Comparison of ENCODE assay signal across 8 cellular contexts in the genomic region with DNA sequence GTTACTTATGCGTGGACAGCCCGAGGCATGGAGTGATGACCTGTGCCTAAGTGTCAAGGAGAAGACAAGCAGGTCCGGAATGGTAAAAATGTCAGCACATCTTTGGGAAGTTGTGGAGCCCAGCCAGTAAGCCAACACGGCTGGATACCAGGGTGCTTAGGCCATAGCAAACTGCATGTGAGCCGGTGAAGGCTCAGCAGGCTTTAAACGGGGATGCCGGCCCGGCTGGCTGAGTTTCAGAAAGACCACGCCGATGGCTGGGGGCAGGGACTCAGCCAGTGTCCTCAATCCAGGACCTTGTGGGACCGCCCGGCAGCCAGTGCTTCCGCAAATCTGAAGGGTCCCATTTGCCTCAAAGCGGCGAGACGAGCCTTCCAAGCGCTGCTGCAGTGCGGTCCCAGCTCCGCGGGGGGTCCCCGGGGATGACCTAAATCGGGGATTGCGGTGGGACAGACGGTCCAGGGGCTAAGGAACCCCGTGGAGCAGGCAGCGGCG. TPM values are rescaled to one million over a fixed set of nuclear protein-coding genes. Genes with fewer than 3 reads are reported as not detected.
DNase-seq lines count a peak whose midpoint lies in the region; ATAC-seq and TF ChIP-seq lines count a peak whose summit lies in the region.

No MANE protein-coding gene starts in this region.

- H3K4me3 Mint-ChIP-seq in activated naive CD4-positive, alpha-beta T cell treated with anti-CD3 and anti-CD28 coated beads for 36 hours: peak overlapping the region; percentile 64

- H3K9ac ChIP-seq in colonic mucosa (ENCODE audit: low read depth in 2 of 2, low read length in 2 of 2): peak overlapping the region; percentile 55 to 64

- H3K4me1 ChIP-seq in colonic mucosa: peaks cover 4% of the 10 kb centered on the region
- H3K4me1 ChIP-seq in mesodermal cell (ENCODE audit: control insufficient read depth, insufficient read depth, low read length, poor library complexity, severe bottlenecking): peaks cover 19% of the 10 kb centered on the region
- H3K4me1 ChIP-seq in urinary bladder (ENCODE audit: insufficient read depth): no peaks in the 10 kb centered on the region

- no peak for TF ChIP-seq CTCF in colonic mucosa (IDR thresholded peaks at IDR 0.05)

- peak overlapping the region; percentile 44 for H3K27ac ChIP-seq in colonic mucosa
- H3K27ac ChIP-seq in mesodermal cell (ENCODE audit: low read depth, low read length, severe bottlenecking): peak overlapping the region; percentile 49
- H3K27ac ChIP-seq in urinary bladder (ENCODE audit: low read depth): no peak overlapping the region

- H3K36me3 Mint-ChIP-seq in activated naive CD4-positive, alpha-beta T cell treated with anti-CD3 and anti-CD28 coated beads for 36 hours (ENCODE audit: low read depth): no peaks in the 10 kb centered on the region
- peaks cover 0 to 22% of the 10 kb centered on the region in 2 donors for H3K36me3 Mint-ChIP-seq in activated naive CD4-positive, alpha-beta T cell treated with anti-CD3 and anti-CD28 coated beads, Interleukin-2, amount 50 U/mL, for 72 hours

- H3K9me3 ChIP-seq in colonic mucosa: no peaks in the 10 kb centered on the region
- H3K9me3 ChIP-seq in mesodermal cell (ENCODE audit: control insufficient read depth, low read length): no peaks in the 10 kb centered on the region

- 20 to 23% methylated on average over 27 of the region's 27 CpGs for WGBS in mesodermal cell (ENCODE audit: insufficient coverage in 2 of 2), 2 experiments
- WGBS in urinary bladder: 16% methylated on average over 27 of the region's 27 CpGs

- no peaks in the 10 kb centered on the region for H3K27me3 ChIP-seq in colonic mucosa

- H3K4me3 ChIP-seq in colonic mucosa: peak overlapping the region; percentile 51
- H3K4me3 ChIP-seq in mesodermal cell (ENCODE audit: extremely low read depth, insufficient read depth, low read length, poor library complexity, severe bottlenecking): peak overlapping the region; percentile 44
- H3K4me3 ChIP-seq in urinary bladder (ENCODE audit: low read depth, low read length): peak overlapping the region; percentile 77

- ATAC-seq in activated naive CD4-positive, alpha-beta T cell treated with anti-CD3 and anti-CD28 coated beads, Interleukin-2, amount 50 U/mL, for 72 hours: no peak
- ATAC-seq in HG03039 (IDR thresholded peaks at IDR 0.05; ENCODE audit: unreplicated experiment): no peak

- H3K27ac Mint-ChIP-seq in activated naive CD4-positive, alpha-beta T cell treated with anti-CD3 and anti-CD28 coated beads for 36 hours: no peak overlapping the region
- H3K27ac Mint-ChIP-seq in activated naive CD4-positive, alpha-beta T cell treated with anti-CD3 and anti-CD28 coated beads, Interleukin-2, amount 50 U/mL, for 72 hours: no peak overlapping the region

- intact Hi-C loops in activated naive CD4-positive, alpha-beta T cell treated with anti-CD3 and anti-CD28 coated beads for 36 hours (cut with micrococcal nuclease): no loop called here
- intact Hi-C loops in colonic mucosa (cut with DNase I): loop anchor here (5.0 to 10.0 kb wide), 3 partner anchors 179 to 358 kb away; no protein-coding TSS in a partner anchor

- H3K27me3 Mint-ChIP-seq in activated naive CD4-positive, alpha-beta T cell treated with anti-CD3 and anti-CD28 coated beads for 36 hours (ENCODE audit: low read depth): peaks cover 57% of the 10 kb centered on the region

- peaks cover 7% of the 10 kb centered on the region for H3K4me1 Mint-ChIP-seq in activated naive CD4-positive, alpha-beta T cell treated with anti-CD3 and anti-CD28 coated beads for 36 hours (ENCODE audit: low read depth)

- no peaks in the 10 kb centered on the region for H3K9me3 Mint-ChIP-seq in activated naive CD4-positive, alpha-beta T cell treated with anti-CD3 and anti-CD28 coated beads for 36 hours
- no peaks in the 10 kb centered on the region for H3K9me3 Mint-ChIP-seq in activated naive CD4-positive, alpha-beta T cell treated with anti-CD3 and anti-CD28 coated beads, Interleukin-2, amount 50 U/mL, for 72 hours

- no peaks in the 10 kb centered on the region for H3K36me3 ChIP-seq in colonic mucosa
- peaks cover 3% of the 10 kb centered on the region for H3K36me3 ChIP-seq in mesodermal cell (ENCODE audit: control insufficient read depth, insufficient read depth, low read length)
- no peaks in the 10 kb centered on the region for H3K36me3 ChIP-seq in urinary bladder (ENCODE audit: insufficient read depth)

- no peak for DNase-seq in activated naive CD4-positive, alpha-beta T cell treated with anti-CD3 and anti-CD28 coated beads for 36 hours
- no peak for DNase-seq in activated naive CD4-positive, alpha-beta T cell treated with anti-CD3 and anti-CD28 coated beads, Interleukin-2, amount 50 U/mL, for 72 hours (ENCODE audit: low spot score in 2 of 2)
- DNase-seq in colonic mucosa: no peak
- DNase-seq in UCSD-AML1 (lab: John Stamatoyannopoulos, UW; ENCODE audit: unreplicated experiment): no peak
- DNase-seq in activated CD4-positive, alpha-beta T cell treated with anti-CD3 and anti-CD28 coated beads, Interleukin-2, amount 50 U/mL, for 4 hours: no peak

- CTCF ChIA-PET in activated naive CD4-positive, alpha-beta T cell treated with anti-CD3 and anti-CD28 coated beads for 36 hours (lab: Charles Lee): interaction anchor here (1.7 kb wide), 1 partner anchor 9 kb away, joined by 3 read pairs; no protein-coding TSS in a partner anchor

RNA-seq across cellular contexts. Expression of a gene that starts 0.9 kb away (rescaled TPM):
- total RNA-seq in activated naive CD4-positive, alpha-beta T cell treated with anti-CD3 and anti-CD28 coated beads for 36 hours: 1 to 10 TPM in 1 of 2 experiments, under 1 TPM in 1; 0.95 to 1.1 TPM
- 1 to 10 TPM in 1 of 2 donors, under 1 TPM in 1; 0.48 to 7.2 TPM for total RNA-seq in activated naive CD4-positive, alpha-beta T cell treated with anti-CD3 and anti-CD28 coated beads, Interleukin-2, amount 50 U/mL, for 72 hours
- total RNA-seq in colonic mucosa (10 to 100 TPM; 62.1 to 62.9 TPM), urinary bladder (24.7 TPM)
- 20.6 TPM for polyA plus RNA-seq in mesodermal cell (2013, experiment 1 of 2)
- 17.3 TPM for polyA plus RNA-seq in mesodermal cell (2013, experiment 2 of 2)
- 12.8 TPM for polyA plus RNA-seq in urinary bladder
